Comparison of ENCODE assay signal across 8 cellular contexts in the genomic region with DNA sequence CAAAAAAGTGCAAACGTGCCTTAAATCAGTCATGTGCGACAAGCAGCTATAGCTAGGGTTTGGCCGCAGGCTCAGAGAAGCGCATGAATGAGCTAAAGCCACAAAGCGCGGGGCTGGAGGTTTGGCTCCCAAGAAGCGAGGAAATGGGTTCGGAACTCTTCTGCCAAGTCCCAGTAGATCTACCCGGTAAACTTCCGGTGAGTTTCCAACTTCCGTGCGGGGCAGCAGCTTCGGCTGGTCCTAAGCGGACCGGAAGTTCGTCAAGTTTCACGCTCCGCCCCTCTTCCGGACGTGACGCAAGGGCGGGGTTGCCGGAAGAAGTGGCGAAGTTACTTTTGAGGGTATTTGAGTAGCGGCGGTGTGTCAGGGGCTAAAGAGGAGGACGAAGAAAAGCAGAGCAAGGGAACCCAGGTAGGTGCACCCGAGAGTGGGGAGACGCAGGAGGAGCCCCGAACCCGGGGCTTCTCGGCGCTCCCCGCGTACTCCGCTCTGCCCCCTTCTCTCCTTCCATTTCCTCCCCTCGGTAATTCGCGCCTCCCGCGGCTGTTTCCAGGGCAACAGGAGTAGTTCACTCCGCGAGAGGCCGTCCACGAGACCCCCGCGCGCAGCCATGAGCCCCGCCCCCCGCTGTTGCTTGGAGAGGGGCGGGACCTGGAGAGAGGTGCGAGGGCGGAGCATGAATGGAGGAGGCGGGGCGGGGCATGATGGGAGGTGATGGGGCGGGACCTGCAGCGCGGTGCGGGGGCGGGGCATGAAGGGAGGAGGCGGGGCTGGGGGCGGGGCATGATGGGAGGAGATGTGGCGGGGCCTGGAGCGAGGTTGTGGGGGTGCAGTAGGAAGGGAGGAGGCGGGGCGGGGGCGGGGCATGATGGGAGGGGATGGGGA. TPM values are rescaled to one million over a fixed set of nuclear protein-coding genes. Genes with fewer than 3 reads are reported as not detected.
DNase-seq lines count a peak whose midpoint lies in the region; FAIRE-seq and TF ChIP-seq lines count a peak whose summit lies in the region.

Gene NR1H2, plus strand, starts transcription at position 292 of the 885 bp plus-strand sequence. CDS start 1,149 bp downstream, outside the sequence.

- no peaks in the 10 kb centered on the region for H3K9me3 Mint-ChIP-seq in CD8-positive, alpha-beta memory T cell

- peak within 1 kb of the TSS in 1 of 2 experiments; percentile 33 for H2BK12ac ChIP-seq in mesenchymal stem cell (ENCODE audit: low read length in 2 of 2)

- H4K91ac ChIP-seq in mesenchymal stem cell (ENCODE audit: low read length) = peak within 1 kb of the TSS; percentile 67

- H3K4me2 ChIP-seq in mesenchymal stem cell (ENCODE audit: low read length, poor library complexity, severe bottlenecking) = peak within 1 kb of the TSS; percentile 88

- no peaks in the 10 kb centered on the region for H3K27me3 ChIP-seq in CD8-positive, alpha-beta memory T cell (ENCODE audit: insufficient read depth, low read length, poor library complexity, severe bottlenecking)
- H3K27me3 ChIP-seq in endocrine pancreas (ENCODE audit: control insufficient read depth, insufficient read depth, low read length) (no peaks in the 10 kb centered on the region), mesenchymal stem cell (ENCODE audit: control insufficient read depth in 1 of 2, insufficient read depth in 1 of 2, low read length in 2 of 2) (no peaks in the 10 kb centered on the region)

- peaks cover 5 to 51% (median 9%) of the 10 kb centered on the region in 3 donors for H3K36me3 Mint-ChIP-seq in CD8-positive, alpha-beta memory T cell

- H3K9ac ChIP-seq in endocrine pancreas (ENCODE audit: control insufficient read depth, insufficient read depth, low read length) (peak within 1 kb of the TSS; percentile 82), mesenchymal stem cell (ENCODE audit: low read length) (peak within 1 kb of the TSS; percentile 98)

- CTCF ChIA-PET in CD8-positive, alpha-beta memory T cell (lab: Charles Lee) = interaction anchor here (0.8 to 1.5 kb wide), 4 partner anchors 9 to 97 kb away, joined by 3 to 7 read pairs (median 4); no protein-coding TSS in a partner anchor

- H3K4me3 ChIP-seq in CD8-positive, alpha-beta memory T cell (ENCODE audit: low read length) = peak within 1 kb of the TSS; percentile 97
- H3K4me3 ChIP-seq in endocrine pancreas (ENCODE audit: control insufficient read depth, insufficient read depth, low read length) (peak within 1 kb of the TSS; percentile 23), mesenchymal stem cell (ENCODE audit: insufficient read depth in 1 of 2, low read depth in 1 of 2, low read length in 2 of 2) (peak within 1 kb of the TSS; percentile 78 to 86)

- H3K4me3 Mint-ChIP-seq in CD8-positive, alpha-beta memory T cell = peak within 1 kb of the TSS; percentile 85 to 100 (median 97)

- peak within 1 kb of the TSS; percentile 67 to 87 for H3K18ac ChIP-seq in mesenchymal stem cell (ENCODE audit: low read depth in 1 of 2, low read length in 2 of 2)

- peak within 1 kb of the TSS; percentile 69 for H2BK120ac ChIP-seq in mesenchymal stem cell (ENCODE audit: low read depth, low read length)

- TF ChIP-seq CTCF in GM20000 (IDR thresholded peaks at IDR 0.05; ENCODE audit: extremely low read depth, missing control alignments) = no peak

- peak; percentile 90 to 96 (median 94) for DNase-seq in CD8-positive, alpha-beta memory T cell
- peak; percentile 88 for DNase-seq in GM20000 (ENCODE audit: low spot score)
- DNase-seq in HTR-8/SVneo (ENCODE audit: insufficient read length, low spot score) = peak; percentile 83
- DNase-seq in NOMO-1 treated with dmso at 0.1 percent for 144 hours (lab: John Stamatoyannopoulos, UW; ENCODE audit: unreplicated experiment) = peak; percentile 96
- DNase-seq in activated CD8-positive, alpha-beta memory T cell treated with anti-CD3 and anti-CD28 coated beads for 48 hours (ENCODE audit: low read depth in 2 of 3, low spot score in 2 of 3) = peak; percentile 83 to 93 (median 93)
- peak; percentile 97 for DNase-seq in mesenchymal stem cell
- DNase-seq in stimulated activated CD8-positive, alpha-beta memory T cell treated with anti-CD3 and anti-CD28 coated beads, Interleukin-12 subunit alpha, Interleukin-12 subunit beta, amount 100 ng/mL, for 4 hours (ENCODE audit: low read depth) = peak; percentile 90

- H3K36me3 ChIP-seq in CD8-positive, alpha-beta memory T cell (ENCODE audit: insufficient read depth, low read length) = peaks cover 30% of the 10 kb centered on the region
- H3K36me3 ChIP-seq in endocrine pancreas (ENCODE audit: control insufficient read depth, insufficient read depth, low read length) (peaks cover 6% of the 10 kb centered on the region), mesenchymal stem cell (ENCODE audit: control insufficient read depth in 1 of 2, insufficient read depth in 2 of 2, low read depth in 1 of 2, low read length in 2 of 2) (peaks cover 41% of the 10 kb centered on the region in 2 experiments)

- WGBS in mesenchymal stem cell = 2% methylated on average over 55 of the region's 67 CpGs

- peaks cover 0 to 3% of the 10 kb centered on the region in 2 donors for H3K27me3 Mint-ChIP-seq in CD8-positive, alpha-beta memory T cell

- peaks cover 33% of the 10 kb centered on the region for H3K79me1 ChIP-seq in mesenchymal stem cell (replicated peaks; ENCODE audit: low read length, poor library complexity, severe bottlenecking)

- H3K27ac Mint-ChIP-seq in CD8-positive, alpha-beta memory T cell = peak within 1 kb of the TSS; percentile 92 to 100 (median 100)

- peak within 1 kb of the TSS; percentile 21 for H2AFZ ChIP-seq in mesenchymal stem cell (ENCODE audit: low read depth, low read length)

- peaks cover 13% of the 10 kb centered on the region for H3K4me1 ChIP-seq in CD8-positive, alpha-beta memory T cell (ENCODE audit: insufficient read depth, low read length)
- H3K4me1 ChIP-seq in endocrine pancreas (ENCODE audit: control insufficient read depth, insufficient read depth, low read length) (no peaks in the 10 kb centered on the region), mesenchymal stem cell (ENCODE audit: control insufficient read depth, insufficient read depth, low read depth, low read length) (peaks cover 2% of the 10 kb centered on the region)

- peak within 1 kb of the TSS; percentile 61 for H2AK5ac ChIP-seq in mesenchymal stem cell (ENCODE audit: low read length, severe bottlenecking)

- peak; percentile 93 for FAIRE-seq in HTR-8/SVneo (lab: Jason Lieb, UNC)

- H4K8ac ChIP-seq in mesenchymal stem cell (ENCODE audit: low read length) = peak within 1 kb of the TSS; percentile 91

- H3K9me3 ChIP-seq in CD8-positive, alpha-beta memory T cell (ENCODE audit: low read length) = no peaks in the 10 kb centered on the region
- H3K9me3 ChIP-seq in endocrine pancreas (ENCODE audit: control insufficient read depth, low read length) (no peaks in the 10 kb centered on the region), mesenchymal stem cell (ENCODE audit: control insufficient read depth, low read length) (no peaks in the 10 kb centered on the region)

- H3K27ac ChIP-seq in CD8-positive, alpha-beta memory T cell (ENCODE audit: low read depth, low read length) = peak within 1 kb of the TSS; percentile 100
- H3K27ac ChIP-seq in mesenchymal stem cell (ENCODE audit: low read length, poor library complexity, severe bottlenecking) = peak within 1 kb of the TSS; percentile 96

- H2BK15ac ChIP-seq in mesenchymal stem cell (ENCODE audit: low read depth, poor library complexity, severe bottlenecking) = no peak within 1 kb of the TSS

- H3K4me1 Mint-ChIP-seq in CD8-positive, alpha-beta memory T cell = peaks cover 11 to 31% (median 23%) of the 10 kb centered on the region in 3 donors

- H3K23ac ChIP-seq in mesenchymal stem cell (ENCODE audit: low read length in 2 of 2) = no peak within 1 kb of the TSS

- H3K14ac ChIP-seq in mesenchymal stem cell (ENCODE audit: low read length in 2 of 2) = peak within 1 kb of the TSS in 1 of 2 experiments; percentile 49

- H2BK5ac ChIP-seq in mesenchymal stem cell (ENCODE audit: low read depth, low read length, poor library complexity, severe bottlenecking) = peak within 1 kb of the TSS; percentile 88

- POLR2A ChIA-PET in CD8-positive, alpha-beta memory T cell (lab: Charles Lee) = interaction anchor here (0.5 to 2.7 kb wide), 8 partner anchors 9 to 807 kb away, joined by 3 to 19 read pairs (median 4); partner anchors contain the start of gene JOSD2

- peak within 1 kb of the TSS; percentile 84 to 94 for H3K4ac ChIP-seq in mesenchymal stem cell (ENCODE audit: low read depth in 1 of 2, low read length in 2 of 2)

RNA-seq across cellular contexts. Expression of gene NR1H2, which starts in this region (rescaled TPM):
- 10 to 100 TPM; 79.7 to 82.3 TPM for total RNA-seq in CD8-positive, alpha-beta memory T cell
- polyA plus RNA-seq in CD8-positive, alpha-beta memory T cell = 95.5 TPM
- polyA plus RNA-seq in mesenchymal stem cell (2013, experiment 1 of 2) = 29.2 TPM
- polyA plus RNA-seq in mesenchymal stem cell (2013, experiment 2 of 2) = 27.7 TPM

Comparison
In these comparisons a context has a peak if more than half of its experiments do, and no peak if none do; other contexts are left out.
1. Peak in every context shown above with its lines: DNase-seq, H3K4me3 ChIP-seq and H3K27ac ChIP-seq.
2. H3K4me3 ChIP-seq: peak in every context shown above with its lines; median percentile 97 in CD8-positive, alpha-beta memory T cell; 82 in mesenchymal stem cell; 23 in endocrine pancreas.